ENCODE assay signal across 1 cellular context in genomic region chr11:67628710-67629385, GRCh38.
A peak's percentile ranks its signal among the peaks of the same experiment; 100 is the strongest.
TF ChIP-seq lines count a peak whose summit lies in the region.

No MANE protein-coding gene starts in this region.

TF ChIP-seq in H1, 55 proteins besides CTCF, POLR2A, EP300 and RAD21:
- TF ChIP-seq GABPA (IDR thresholded peaks at IDR 0.05; ENCODE audit: borderline replicate concordance, insufficient read depth, low read length) (no peak), SRF (IDR thresholded peaks at IDR 0.05; ENCODE audit: low read depth, low read length) (no peak), BRCA1 (IDR thresholded peaks at IDR 0.05; ENCODE audit: low read depth, low read length) (no peak), ATF2 (IDR thresholded peaks at IDR 0.05; ENCODE audit: low read length) (peak; percentile 69; the same call in 1 of the 2 replicates), JUND (IDR thresholded peaks at IDR 0.05; ENCODE audit: low read length) (no peak), KDM4A (IDR thresholded peaks at IDR 0.05; ENCODE audit: low read depth, low read length, severe bottlenecking) (no peak), EGR1 (IDR thresholded peaks at IDR 0.05; ENCODE audit: borderline replicate concordance, low read depth, low read length) (peak; percentile 51; the same call in 1 of the 2 replicates), E2F6 (IDR thresholded peaks at IDR 0.05) (no peak)
